ENCODE assay signal across 21 cellular contexts in the genomic region with DNA sequence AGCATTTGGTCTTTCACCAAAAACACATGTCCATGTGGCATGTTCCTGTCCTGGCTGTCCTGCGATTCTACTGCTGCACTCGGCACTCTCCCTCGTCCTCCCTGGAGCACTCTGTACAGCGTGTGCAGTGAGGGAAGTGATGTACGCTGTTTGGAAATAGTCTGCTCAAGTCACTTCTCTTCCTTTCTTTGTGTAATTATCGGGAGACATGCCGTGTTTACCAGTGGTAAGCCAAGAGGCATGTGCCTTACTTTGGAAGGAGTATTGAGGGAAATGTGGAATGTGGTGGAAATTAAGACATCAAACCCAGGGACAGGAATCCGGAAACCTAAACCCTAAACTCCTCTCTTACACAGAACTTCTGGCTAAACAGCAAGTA.
DNase-seq lines count a peak whose midpoint lies in the region; TF ChIP-seq lines count a peak whose summit lies in the region.
"Had no signal": no experiment of that assay in that cellular context is flagged by ENCODE, and none has a peak within 500 bp of the region (broad histone marks: within the 10 kb centered on the region; RNA-seq: fewer than 3 reads in every experiment).

No MANE protein-coding gene starts in this region.

- no peaks in the 10 kb centered on the region for H3K9me3 ChIP-seq in suprapubic skin
- H3K9me3 ChIP-seq: A549, BLaER1 had no signal

- CTCF ChIA-PET in GM10248 (lab: Yijun Ruan, JAX), result no interaction called here

- no peak for TF ChIP-seq EP300 in suprapubic skin (IDR thresholded peaks at IDR 0.05)

- TF ChIP-seq CTCF in suprapubic skin (IDR thresholded peaks at IDR 0.05), result no peak
- no peak for TF ChIP-seq CTCF in GM10248 (IDR thresholded peaks at IDR 0.05; ENCODE audit: control extremely low read depth, extremely low read depth, low read depth, missing control alignments)
- no peak for TF ChIP-seq CTCF in HFFc6 (IDR thresholded peaks at IDR 0.05)

- WGBS in suprapubic skin, result 53% methylated on average over 8 of the region's 8 CpGs

- H3K27me3 Mint-ChIP-seq in HFFc6 (ENCODE audit: insufficient read depth), result peaks cover 41% of the 10 kb centered on the region

- H3K36me3 Mint-ChIP-seq in HFFc6 (ENCODE audit: low read depth), result no peaks in the 10 kb centered on the region

- H3K4me3 Mint-ChIP-seq in HFFc6, result no peak overlapping the region
- H3K4me3 Mint-ChIP-seq: CD4-positive, alpha-beta T cell; IgD-negative memory B cell had no signal

- H3K27ac Mint-ChIP-seq in HFFc6, result no peak overlapping the region
- H3K27ac Mint-ChIP-seq: CD4-positive, alpha-beta T cell; IgD-negative memory B cell had no signal

- H3K27me3 ChIP-seq in suprapubic skin, result peaks cover 16% of the 10 kb centered on the region
- H3K27me3 ChIP-seq: BLaER1 had no signal

- no peak for TF ChIP-seq POLR2A in suprapubic skin (IDR thresholded peaks at IDR 0.05)

- no peak overlapping the region for H3K4me3 ChIP-seq in suprapubic skin
- H3K4me3 ChIP-seq: A549, BLaER1, SJSA1 had no signal

- DNase-seq in AG20443 (ENCODE audit: low spot score) (peak; percentile 65), GM03348 (ENCODE audit: low spot score) (peak; percentile 61), fibroblast of peridontal ligament (ENCODE audit: extremely low read depth) (peak; percentile 86), suprapubic skin (ENCODE audit: low spot score in 2 of 2) (no peak), occipital lobe (lab: John Stamatoyannopoulos, UW) (no peak), GM10248 (ENCODE audit: extremely low spot score) (no peak), HFFc6 (no peak)
- DNase-seq: CD4-positive, alpha-beta T cell; DMS53; H7; MM.1S; NCI-H2029; NCI-H446 treated with DMSO at 0.1 percent for 48 hours; NCI-H526; Right ventricle myocardium superior; RPMI8226 had no signal

- H3K36me3 ChIP-seq in suprapubic skin, result no peaks in the 10 kb centered on the region
- H3K36me3 ChIP-seq: BLaER1, SJSA1 had no signal

- H3K4me1 ChIP-seq in suprapubic skin, result peaks cover 14% of the 10 kb centered on the region

- H3K4me1 Mint-ChIP-seq in HFFc6 (ENCODE audit: low read depth), result peaks cover 6% of the 10 kb centered on the region

- peak overlapping the region; percentile 18 for H3K27ac ChIP-seq in suprapubic skin
- H3K27ac ChIP-seq: A549, BLaER1, KMS-11, SJSA1 had no signal

- no peaks in the 10 kb centered on the region for H3K9me3 Mint-ChIP-seq in HFFc6
- H3K9me3 Mint-ChIP-seq: CD4-positive, alpha-beta T cell; IgD-negative memory B cell had no signal

- POLR2A ChIA-PET in GM10248 (lab: Yijun Ruan, JAX), result no interaction called here

Comparison
In these comparisons a context has a peak if more than half of its experiments do, and no peak if none do; other contexts are left out.
1. DNase-seq: peak in AG20443 (single experiment), GM03348 (single experiment) and fibroblast of peridontal ligament (single experiment); none in suprapubic skin (0 of 2), occipital lobe (single experiment), GM10248 (single experiment) and HFFc6 (single experiment).